ENCODE assay signal across 8 cellular contexts in the genomic region with DNA sequence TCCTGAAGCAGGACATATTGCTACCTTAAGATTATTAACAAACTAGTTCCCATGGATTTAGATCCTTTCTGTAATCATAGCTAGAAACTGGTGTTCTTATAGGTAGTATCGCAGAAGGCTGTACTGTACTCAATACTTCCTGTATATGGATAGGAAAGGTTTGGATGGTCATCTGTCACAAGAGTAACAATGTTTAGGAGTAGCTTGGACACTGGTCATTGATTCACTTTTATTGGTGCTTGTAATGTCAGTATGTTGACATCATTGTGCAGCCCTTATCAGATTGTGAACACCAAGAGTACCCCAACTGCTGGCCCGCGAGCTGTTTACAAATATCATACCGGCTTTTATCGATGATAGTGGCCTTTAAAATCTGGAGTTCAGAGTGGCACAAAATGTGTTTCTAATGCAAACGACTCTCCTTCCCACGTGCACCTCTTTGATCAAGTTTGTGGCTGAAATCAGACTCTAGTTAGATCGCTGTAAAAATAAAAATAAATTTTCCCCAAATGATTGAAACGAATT. TPM values are rescaled to one million over a fixed set of nuclear protein-coding genes. Genes with fewer than 3 reads are reported as not detected.
DNase-seq lines count a peak whose midpoint lies in the region; TF ChIP-seq lines count a peak whose summit lies in the region.

No MANE protein-coding gene starts in this region.

- DNase-seq in NB4 (ENCODE audit: low read depth) (no peak), dorsolateral prefrontal cortex (no peak), hypothalamus (lab: John Stamatoyannopoulos, UW) (no peak), COLO829 (ENCODE audit: low spot score) (no peak), SIG-M5 (lab: John Stamatoyannopoulos, UW) (no peak), NCI-H1694 treated with DMSO at 0.1 percent for 48 hours (lab: John Stamatoyannopoulos, UW) (no peak)

- H2AFZ ChIP-seq in neural cell (ENCODE audit: low read depth, low read length): peak overlapping the region; percentile 7

- no peak overlapping the region for H3K4me2 ChIP-seq in neural cell (ENCODE audit: low read length)

- H3K36me3 ChIP-seq in neural cell (ENCODE audit: insufficient read depth, low read length): no peaks in the 10 kb centered on the region

- H3K27me3 ChIP-seq in dorsolateral prefrontal cortex: no peaks in the 10 kb centered on the region
- H3K27me3 ChIP-seq in neural cell (ENCODE audit: insufficient read depth, low read depth, low read length): no peaks in the 10 kb centered on the region

- peaks cover 32% of the 10 kb centered on the region for H3K79me2 ChIP-seq in neural cell (replicated peaks; ENCODE audit: insufficient read depth, low read length)

- intact Hi-C loops in dorsolateral prefrontal cortex (cut with DNase I): loop anchor here (5.0 to 10.0 kb wide), 5 partner anchors 66 to 309 kb away; a partner anchor contains a TSS

- no peaks in the 10 kb centered on the region for H3F3A ChIP-seq in neural cell (ENCODE audit: insufficient read depth, low read length, poor library complexity, severe bottlenecking)

- H3K9me3 ChIP-seq in neural cell (ENCODE audit: low read length): no peaks in the 10 kb centered on the region

- no peak for TF ChIP-seq RAD21 in neural cell (conservative IDR thresholded peaks at IDR 0.05)

- no peaks in the 10 kb centered on the region for H3K9me2 ChIP-seq in neural cell (ENCODE audit: insufficient read depth, low read length)

- no peaks in the 10 kb centered on the region for H4K20me1 ChIP-seq in neural cell (ENCODE audit: insufficient read depth)

- H3K27ac ChIP-seq in C4-2B: peak overlapping the region; percentile 89
- peak overlapping the region in 58 of 59 donors; percentile 84 to 100 (median 97) for H3K27ac ChIP-seq in dorsolateral prefrontal cortex
- H3K27ac ChIP-seq in neural cell (ENCODE audit: low read length): peak overlapping the region; percentile 89

- peak overlapping the region; percentile 83 for H3K9ac ChIP-seq in neural cell (ENCODE audit: low read length)

- H3K4me3 ChIP-seq in NB4 (ENCODE audit: low read depth, low read length) (peak overlapping the region; percentile 87), dorsolateral prefrontal cortex (peak overlapping the region; percentile 65 to 99 (median 91)), neural cell (ENCODE audit: low read length) (peak overlapping the region; percentile 73)

- TF ChIP-seq CTCF in C4-2B (conservative IDR thresholded peaks at IDR 0.05) (no peak), NB4 (IDR thresholded peaks at IDR 0.05; ENCODE audit: low read depth, low read length) (no peak), dorsolateral prefrontal cortex (IDR thresholded peaks at IDR 0.05 in 54 of 56, conservative IDR thresholded peaks at IDR 0.05 in 2 of 56; ENCODE audit: low read depth in 1 of 56, partially characterized antibody in 56 of 56) (no peak), neural cell (IDR thresholded peaks at IDR 0.05; ENCODE audit: poor library complexity, severe bottlenecking) (no peak)

- TF ChIP-seq POLR2A in NB4 (IDR thresholded peaks at IDR 0.05; ENCODE audit: extremely low read depth, insufficient read length): no peak

- TF ChIP-seq EP300 in neural cell (conservative IDR thresholded peaks at IDR 0.05; ENCODE audit: poor library complexity, severe bottlenecking): no peak

TF ChIP-seq in neural cell, 6 proteins besides CTCF, POLR2A, EP300 and RAD21:
- TF ChIP-seq EZH2 (IDR thresholded peaks at IDR 0.05; ENCODE audit: borderline replicate concordance, insufficient read depth, low read length, poor library complexity, severe bottlenecking): no peak
- no peak for TF ChIP-seq SMC3 (conservative IDR thresholded peaks at IDR 0.05; ENCODE audit: poor library complexity)
- no peak for TF ChIP-seq MXI1 (conservative IDR thresholded peaks at IDR 0.05; ENCODE audit: poor library complexity, severe bottlenecking)
- TF ChIP-seq, protein P1, sequence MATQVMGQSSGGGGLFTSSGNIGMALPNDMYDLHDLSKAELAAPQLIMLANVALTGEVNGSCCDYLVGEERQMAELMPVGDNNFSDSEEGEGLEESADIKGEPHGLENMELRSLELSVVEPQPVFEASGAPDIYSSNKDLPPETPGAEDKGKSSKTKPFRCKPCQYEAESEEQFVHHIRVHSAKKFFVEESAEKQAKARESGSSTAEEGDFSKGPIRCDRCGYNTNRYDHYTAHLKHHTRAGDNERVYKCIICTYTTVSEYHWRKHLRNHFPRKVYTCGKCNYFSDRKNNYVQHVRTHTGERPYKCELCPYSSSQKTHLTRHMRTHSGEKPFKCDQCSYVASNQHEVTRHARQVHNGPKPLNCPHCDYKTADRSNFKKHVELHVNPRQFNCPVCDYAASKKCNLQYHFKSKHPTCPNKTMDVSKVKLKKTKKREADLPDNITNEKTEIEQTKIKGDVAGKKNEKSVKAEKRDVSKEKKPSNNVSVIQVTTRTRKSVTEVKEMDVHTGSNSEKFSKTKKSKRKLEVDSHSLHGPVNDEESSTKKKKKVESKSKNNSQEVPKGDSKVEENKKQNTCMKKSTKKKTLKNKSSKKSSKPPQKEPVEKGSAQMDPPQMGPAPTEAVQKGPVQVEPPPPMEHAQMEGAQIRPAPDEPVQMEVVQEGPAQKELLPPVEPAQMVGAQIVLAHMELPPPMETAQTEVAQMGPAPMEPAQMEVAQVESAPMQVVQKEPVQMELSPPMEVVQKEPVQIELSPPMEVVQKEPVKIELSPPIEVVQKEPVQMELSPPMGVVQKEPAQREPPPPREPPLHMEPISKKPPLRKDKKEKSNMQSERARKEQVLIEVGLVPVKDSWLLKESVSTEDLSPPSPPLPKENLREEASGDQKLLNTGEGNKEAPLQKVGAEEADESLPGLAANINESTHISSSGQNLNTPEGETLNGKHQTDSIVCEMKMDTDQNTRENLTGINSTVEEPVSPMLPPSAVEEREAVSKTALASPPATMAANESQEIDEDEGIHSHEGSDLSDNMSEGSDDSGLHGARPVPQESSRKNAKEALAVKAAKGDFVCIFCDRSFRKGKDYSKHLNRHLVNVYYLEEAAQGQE (IDR thresholded peaks at IDR 0.05; ENCODE audit: borderline replicate concordance): no peak
- TF ChIP-seq TAF1 (IDR thresholded peaks at IDR 0.05; ENCODE audit: low read depth): no peak
- no peak for TF ChIP-seq POLR2AphosphoS5 (IDR thresholded peaks at IDR 0.05)

RNA-seq across cellular contexts. Expression of a gene that starts 0.6 kb away (rescaled TPM):
- total RNA-seq in dorsolateral prefrontal cortex: 10 to 100 TPM; 10.4 to 23.0 (median 14.9) TPM
- 51.0 and 58.9 TPM in 2 replicates for polyA plus RNA-seq in neural cell
- polyA minus RNA-seq in neural cell: 102 and 107 TPM in 2 replicates

RNA-seq across cellular contexts. Expression of a gene that starts 31.2 kb away (rescaled TPM):
- total RNA-seq in dorsolateral prefrontal cortex: 10 to 100 TPM; 25.4 to 76.6 (median 53.5) TPM
- 15.2 and 15.8 TPM in 2 replicates for polyA plus RNA-seq in neural cell
- polyA minus RNA-seq in neural cell: 37.0 and 44.5 TPM in 2 replicates
